16 cellular contexts compared by ENCODE assay signal in genomic region chr11:126263489-126263888, GRCh38.
"Had no signal": no experiment of that assay in that cellular context is flagged by ENCODE, and none has a peak within 500 bp of the region (broad histone marks: within the 10 kb centered on the region; RNA-seq: fewer than 3 reads in every experiment).

No MANE protein-coding gene starts in this region.

- H3K27me3 ChIP-seq: heart right ventricle, neural progenitor cell, upper lobe of left lung had no signal

- ATAC-seq: heart right ventricle; left cardiac atrium; naive thymus-derived CD4-positive, alpha-beta T cell; stimulated activated naive CD8-positive, alpha-beta T cell treated with anti-CD3 and anti-CD28 coated beads, Interleukin-15, Interleukin-2, amounts not matched to agents 100 U/mL and 50 U/mL, for 24 hours had no signal

- H2AFZ ChIP-seq: neural progenitor cell had no signal

- H3K9me3 ChIP-seq: heart right ventricle, upper lobe of left lung had no signal

- H3K9me3 Mint-ChIP-seq: neural progenitor cell had no signal

- H3K4me3 Mint-ChIP-seq: naive thymus-derived CD4-positive, alpha-beta T cell; neural progenitor cell had no signal

- H3K9ac ChIP-seq: neural progenitor cell had no signal

- H3K4me3 ChIP-seq: heart right ventricle, neural progenitor cell, upper lobe of left lung had no signal

- H3K27ac Mint-ChIP-seq: neural progenitor cell had no signal

- H3K4me2 ChIP-seq: neural progenitor cell had no signal

- DNase-seq: activated CD4-positive, alpha-beta T cell treated with anti-CD3 and anti-CD28 coated beads for 48 hours; activated naive CD4-positive, alpha-beta T cell treated with Interleukin-2 at 50 U/mL for 16 hours; activated T-cell treated with anti-CD3 and anti-CD28 coated beads, Interleukin-2, amount 50 U/mL, for 1 hour; cortex of kidney; foreskin fibroblast; heart right ventricle; islet precursor cell; left cardiac atrium; mesendoderm; naive thymus-derived CD4-positive, alpha-beta T cell; retina; stimulated activated CD4-positive, alpha-beta T cell treated with anti-CD3 and anti-CD28 coated beads, Interleukin-2, amount 100 ng/mL, for 48 hours; stimulated activated naive CD8-positive, alpha-beta T cell treated with anti-CD3 and anti-CD28 coated beads, Interleukin-15, Interleukin-2, amounts not matched to agents 100 U/mL and 50 U/mL, for 24 hours; T-helper 2 cell; upper lobe of left lung had no signal

- H3K27me3 Mint-ChIP-seq: naive thymus-derived CD4-positive, alpha-beta T cell had no signal

- H3K27ac ChIP-seq: heart right ventricle, neural progenitor cell, upper lobe of left lung had no signal
